ENCODE assay signal across 14 cellular contexts in the genomic region with DNA sequence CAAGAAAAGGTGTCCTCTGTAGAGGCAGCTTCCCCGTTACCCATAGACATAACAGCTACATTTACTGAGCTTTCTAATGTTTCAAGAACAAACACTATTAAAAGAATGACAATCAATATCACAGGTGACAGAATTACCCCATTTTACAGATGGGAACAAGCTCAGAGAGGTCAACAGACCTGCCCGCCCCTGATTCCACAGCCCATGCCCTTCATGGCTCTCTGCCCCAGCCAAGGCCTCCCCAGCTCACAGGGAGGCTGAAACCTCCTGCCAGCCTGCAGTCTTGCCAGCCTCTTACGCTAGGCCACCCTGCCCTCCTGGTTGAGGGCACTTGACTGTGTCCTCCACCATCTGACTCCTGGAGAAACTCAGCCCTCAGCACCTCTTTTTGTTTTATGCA. TPM values are rescaled to one million over a fixed set of nuclear protein-coding genes. Genes with fewer than 3 reads are reported as not detected.
"Had no signal": no experiment of that assay in that cellular context is flagged by ENCODE, and none has a peak within 500 bp of the region (broad histone marks: within the 10 kb centered on the region; RNA-seq: fewer than 3 reads in every experiment).

No MANE protein-coding gene starts in this region.

- H3K36me3 Mint-ChIP-seq: activated CD8-positive, alpha-beta memory T cell treated with anti-CD3 and anti-CD28 coated beads, Interleukin-2, amount 10 ng/mL, durations not matched to agents 7 days and 5 days; activated naive CD8-positive, alpha-beta T cell treated with anti-CD3 and anti-CD28 coated beads for 36 hours had no signal

- H3K9me3 ChIP-seq: body of pancreas, breast epithelium had no signal

- H3K4me1 ChIP-seq: breast epithelium had no signal

- H3K36me3 ChIP-seq: breast epithelium, WERI-Rb-1 had no signal

- H3K27ac Mint-ChIP-seq: activated CD4-positive, alpha-beta memory T cell treated with anti-CD3 and anti-CD28 coated beads, Interleukin-2, amount 10 ng/mL, durations not matched to agents 7 days and 5 days; activated CD8-positive, alpha-beta memory T cell treated with anti-CD3 and anti-CD28 coated beads, Interleukin-2, amount 10 ng/mL, durations not matched to agents 7 days and 5 days; activated naive CD8-positive, alpha-beta T cell treated with anti-CD3 and anti-CD28 coated beads for 36 hours had no signal

- FAIRE-seq: astrocyte, RCC 7860 had no signal

- H3K27me3 ChIP-seq: body of pancreas, breast epithelium had no signal

- H3K4me3 Mint-ChIP-seq: activated CD4-positive, alpha-beta memory T cell treated with anti-CD3 and anti-CD28 coated beads, Interleukin-2, amount 10 ng/mL, durations not matched to agents 7 days and 5 days; activated CD8-positive, alpha-beta memory T cell treated with anti-CD3 and anti-CD28 coated beads, Interleukin-2, amount 10 ng/mL, durations not matched to agents 7 days and 5 days; activated naive CD8-positive, alpha-beta T cell treated with anti-CD3 and anti-CD28 coated beads for 36 hours had no signal

- H3K9me3 Mint-ChIP-seq: activated CD4-positive, alpha-beta memory T cell treated with anti-CD3 and anti-CD28 coated beads, Interleukin-2, amount 10 ng/mL, durations not matched to agents 7 days and 5 days; activated naive CD8-positive, alpha-beta T cell treated with anti-CD3 and anti-CD28 coated beads for 36 hours had no signal

- H3K27ac ChIP-seq: body of pancreas, breast epithelium, RWPE1, WERI-Rb-1 had no signal

- H3K27me3 Mint-ChIP-seq: activated CD4-positive, alpha-beta memory T cell treated with anti-CD3 and anti-CD28 coated beads, Interleukin-2, amount 10 ng/mL, durations not matched to agents 7 days and 5 days; activated CD8-positive, alpha-beta memory T cell treated with anti-CD3 and anti-CD28 coated beads, Interleukin-2, amount 10 ng/mL, durations not matched to agents 7 days and 5 days; activated naive CD8-positive, alpha-beta T cell treated with anti-CD3 and anti-CD28 coated beads for 36 hours had no signal

- DNase-seq: SIG-M5 had no signal

- H3K4me3 ChIP-seq: body of pancreas, breast epithelium had no signal

RNA-seq across cellular contexts. Expression of gene CENPA, which starts 40.9 kb away (rescaled TPM):
- total RNA-seq: body of pancreas, cardiac septum had no signal

RNA-seq across cellular contexts. Expression of gene KCNK3, which starts 52.4 kb away (rescaled TPM):
- total RNA-seq: activated CD4-positive, alpha-beta memory T cell treated with anti-CD3 and anti-CD28 coated beads, Interleukin-2, amount 10 ng/mL, durations not matched to agents 7 days and 5 days; activated CD8-positive, alpha-beta memory T cell treated with anti-CD3 and anti-CD28 coated beads, Interleukin-2, amount 10 ng/mL, durations not matched to agents 7 days and 5 days; activated naive CD8-positive, alpha-beta T cell treated with anti-CD3 and anti-CD28 coated beads for 36 hours; SK-MEL-5; T-helper 1 cell treated with Interleukin-12 subunit alpha and Interleukin-12 subunit beta and Interleukin-4 antibody, amounts not matched to agents 30 ng/mL and 1 ng/mL, for 36 hours; T-helper 2 cell treated with Interferon-gamma antibody and Interleukin-4, amounts not matched to agents 100 ng/mL and 5 ng/mL, for 36 hours had no signal
